In genomic region chr9:34653610-34654072, GRCh38 we compare ENCODE assay signal across 11 cellular contexts.
A peak's percentile ranks its signal among the peaks of the same experiment; 100 is the strongest.
DNase-seq lines count a peak whose midpoint lies in the region; ATAC-seq and TF ChIP-seq lines count a peak whose summit lies in the region.
"Had no signal": no experiment of that assay in that cellular context is flagged by ENCODE, and none has a peak within 500 bp of the region (broad histone marks: within the 10 kb centered on the region; RNA-seq: fewer than 3 reads in every experiment).

No MANE protein-coding gene starts in this region.

- H3K27me3 ChIP-seq in NT2/D1 (ENCODE audit: insufficient read depth, insufficient read length) (no peaks in the 10 kb centered on the region), parathyroid adenoma (ENCODE audit: control insufficient read depth, insufficient read depth, low read length) (no peaks in the 10 kb centered on the region)
- H3K27me3 ChIP-seq: brain microvascular endothelial cell had no signal

- H3K36me3 ChIP-seq in NT2/D1 (ENCODE audit: insufficient read depth, insufficient read length, low read length) (peaks cover 25% of the 10 kb centered on the region), parathyroid adenoma (ENCODE audit: control insufficient read depth, insufficient read depth, low read length) (no peaks in the 10 kb centered on the region)

- peak overlapping the region; percentile 51 for H3K9ac ChIP-seq in NT2/D1 (ENCODE audit: insufficient read length, low read depth)
- H3K9ac ChIP-seq in parathyroid adenoma = no peak overlapping the region
- H3K9ac ChIP-seq: KMS-11 had no signal

- H3K4me1 ChIP-seq in NT2/D1 (ENCODE audit: insufficient read depth, insufficient read length) (peaks cover 26% of the 10 kb centered on the region), parathyroid adenoma (peaks cover 8% of the 10 kb centered on the region)

- no peak overlapping the region for H3K4me2 ChIP-seq in parathyroid adenoma (ENCODE audit: low read length)
- H3K4me2 ChIP-seq: KMS-11 had no signal

- no peak overlapping the region for H2AFZ ChIP-seq in parathyroid adenoma

- no peaks in the 10 kb centered on the region for H3K79me2 ChIP-seq in parathyroid adenoma

- H3K4me3 ChIP-seq in NT2/D1 (ENCODE audit: insufficient read length, low read depth) (no peak overlapping the region), parathyroid adenoma (ENCODE audit: low read depth, low read length) (no peak overlapping the region)

- H3K9me3 ChIP-seq in NT2/D1 (ENCODE audit: insufficient read depth, low read length) (no peaks in the 10 kb centered on the region), parathyroid adenoma (ENCODE audit: control insufficient read depth, low read length) (no peaks in the 10 kb centered on the region)

- H3K27ac ChIP-seq in parathyroid adenoma = peak overlapping the region; percentile 64
- H3K27ac ChIP-seq: brain microvascular endothelial cell, KMS-11 had no signal

- ATAC-seq in GM18502 (IDR thresholded peaks at IDR 0.05; ENCODE audit: poor library complexity, unreplicated experiment) = no peak

- TF ChIP-seq CTCF in parathyroid adenoma (IDR thresholded peaks at IDR 0.05) = no peak

- DNase-seq in AG08395 (ENCODE audit: low spot score) (peak; percentile 47), NT2/D1 (ENCODE audit: low read depth, low spot score) (no peak), fibroblast of peridontal ligament (ENCODE audit: extremely low read depth) (peak; percentile 32), NOMO-1 treated with dmso at 0.1 percent for 144 hours (lab: John Stamatoyannopoulos, UW; ENCODE audit: unreplicated experiment) (no peak), NCI-H510A (lab: John Stamatoyannopoulos, UW) (no peak), LoVo (ENCODE audit: low spot score) (no peak)
- DNase-seq: activated CD4-positive, alpha-beta T cell treated with anti-CD3 and anti-CD28 coated beads for 4 hours had no signal

Comparison
In these comparisons a context has a peak if more than half of its experiments do, and no peak if none do; other contexts are left out.
1. DNase-seq: peak in AG08395 (single experiment) and fibroblast of peridontal ligament (single experiment); none in NT2/D1 (single experiment), NOMO-1 treated with dmso at 0.1 percent for 144 hours (single experiment), NCI-H510A (single experiment) and LoVo (single experiment).